ENCODE assay signal across 22 cellular contexts in genomic region chr5:150312518-150312917, GRCh38. TPM values are rescaled to one million over a fixed set of nuclear protein-coding genes. Genes with fewer than 3 reads are reported as not detected.
DNase-seq lines count a peak whose midpoint lies in the region; ATAC-seq, FAIRE-seq and TF ChIP-seq lines count a peak whose summit lies in the region.
"Had no signal": no experiment of that assay in that cellular context is flagged by ENCODE, and none has a peak within 500 bp of the region (broad histone marks: within the 10 kb centered on the region; RNA-seq: fewer than 3 reads in every experiment).

No MANE protein-coding gene starts in this region.

- H3K9me2 ChIP-seq in neural cell (ENCODE audit: insufficient read depth, low read length) (no peaks in the 10 kb centered on the region), MM.1S (replicated peaks; ENCODE audit: insufficient read depth, low read length) (no peaks in the 10 kb centered on the region)

- no peak overlapping the region for H3K9ac ChIP-seq in astrocyte (ENCODE audit: low read length)
- peak overlapping the region; percentile 21 for H3K9ac ChIP-seq in neural cell (ENCODE audit: low read length)
- H3K9ac ChIP-seq in MM.1S (ENCODE audit: low read length): no peak overlapping the region

- H3K4me2 ChIP-seq in astrocyte (ENCODE audit: low read length) (no peak overlapping the region), neural cell (ENCODE audit: low read length) (no peak overlapping the region), MM.1S (ENCODE audit: low read depth, low read length) (no peak overlapping the region)

- H3K36me3 ChIP-seq in astrocyte (ENCODE audit: insufficient read depth, low read length): no peaks in the 10 kb centered on the region
- no peaks in the 10 kb centered on the region for H3K36me3 ChIP-seq in neural cell (ENCODE audit: insufficient read depth, low read length)
- no peaks in the 10 kb centered on the region for H3K36me3 ChIP-seq in MM.1S (replicated peaks; ENCODE audit: insufficient read depth, low read length)
- H3K36me3 ChIP-seq: BE2C had no signal

- peak; percentile 80 for TF ChIP-seq EP300 in neural cell (conservative IDR thresholded peaks at IDR 0.05; ENCODE audit: poor library complexity, severe bottlenecking)

- peak overlapping the region; percentile 48 for H3K27ac Mint-ChIP-seq in astrocyte (ENCODE audit: unreplicated experiment)
- no peak overlapping the region for H3K27ac Mint-ChIP-seq in glutamatergic neuron (ENCODE audit: unreplicated experiment)
- H3K27ac Mint-ChIP-seq: CD4-positive, CD25-positive, alpha-beta regulatory T cell; CD8-positive, alpha-beta memory T cell; H9 had no signal

- no peak overlapping the region for H3K4me3 ChIP-seq in astrocyte (ENCODE audit: insufficient read depth, low read depth, low read length)
- peak overlapping the region; percentile 19 for H3K4me3 ChIP-seq in neural cell (ENCODE audit: low read length)
- H3K4me3 ChIP-seq in MM.1S (ENCODE audit: low read length): no peak overlapping the region
- H3K4me3 ChIP-seq: GM12878 had no signal

- no peaks in the 10 kb centered on the region for H3K9me3 ChIP-seq in astrocyte (ENCODE audit: insufficient read depth, low read depth, low read length)
- no peaks in the 10 kb centered on the region for H3K9me3 ChIP-seq in neural cell (ENCODE audit: low read length)
- H3K9me3 ChIP-seq in MM.1S (replicated peaks; ENCODE audit: insufficient read depth, low read length): no peaks in the 10 kb centered on the region
- H3K9me3 ChIP-seq: BE2C had no signal

- H3K79me2 ChIP-seq in astrocyte (ENCODE audit: insufficient read depth, low read length): no peaks in the 10 kb centered on the region
- no peaks in the 10 kb centered on the region for H3K79me2 ChIP-seq in neural cell (replicated peaks; ENCODE audit: insufficient read depth, low read length)
- no peaks in the 10 kb centered on the region for H3K79me2 ChIP-seq in MM.1S (ENCODE audit: low read length)

- no peaks in the 10 kb centered on the region for H3K27me3 ChIP-seq in astrocyte (ENCODE audit: insufficient read depth, low read length)
- H3K27me3 ChIP-seq in neural cell (ENCODE audit: insufficient read depth, low read depth, low read length): no peaks in the 10 kb centered on the region
- no peaks in the 10 kb centered on the region for H3K27me3 ChIP-seq in MM.1S (replicated peaks; ENCODE audit: insufficient read depth, low read length)
- H3K27me3 ChIP-seq: BE2C had no signal

- H2AFZ ChIP-seq in astrocyte (ENCODE audit: low read depth, low read length) (no peak overlapping the region), neural cell (ENCODE audit: low read depth, low read length) (no peak overlapping the region), MM.1S (ENCODE audit: low read length) (no peak overlapping the region)

- no peak for TF ChIP-seq RAD21 in neural cell (conservative IDR thresholded peaks at IDR 0.05)

- H3K36me3 Mint-ChIP-seq in astrocyte (ENCODE audit: low read depth, unreplicated experiment) (no peaks in the 10 kb centered on the region), glutamatergic neuron (ENCODE audit: unreplicated experiment) (no peaks in the 10 kb centered on the region)
- H3K36me3 Mint-ChIP-seq: CD4-positive, CD25-positive, alpha-beta regulatory T cell; CD8-positive, alpha-beta memory T cell had no signal

- H3K9me3 Mint-ChIP-seq in astrocyte (ENCODE audit: unreplicated experiment) (peaks cover 2% of the 10 kb centered on the region), glutamatergic neuron (ENCODE audit: unreplicated experiment) (peaks cover 5% of the 10 kb centered on the region)
- H3K9me3 Mint-ChIP-seq: CD4-positive, CD25-positive, alpha-beta regulatory T cell; CD8-positive, alpha-beta memory T cell; H9 had no signal

- H3K4me1 Mint-ChIP-seq in astrocyte (ENCODE audit: low read depth, unreplicated experiment): peaks cover 30% of the 10 kb centered on the region
- H3K4me1 Mint-ChIP-seq in glutamatergic neuron (ENCODE audit: low read depth, unreplicated experiment): peaks cover 29% of the 10 kb centered on the region
- H3K4me1 Mint-ChIP-seq: CD4-positive, CD25-positive, alpha-beta regulatory T cell; CD8-positive, alpha-beta memory T cell had no signal

- H4K20me1 ChIP-seq in astrocyte (ENCODE audit: insufficient read depth, low read length) (no peaks in the 10 kb centered on the region), neural cell (ENCODE audit: insufficient read depth) (no peaks in the 10 kb centered on the region), MM.1S (ENCODE audit: insufficient read depth, low read length) (no peaks in the 10 kb centered on the region)

- H3K4me1 ChIP-seq in astrocyte (ENCODE audit: insufficient read depth, low read length): peaks cover 10% of the 10 kb centered on the region
- H3K4me1 ChIP-seq in MM.1S (ENCODE audit: low read length): peaks cover 19% of the 10 kb centered on the region

- TF ChIP-seq CTCF in astrocyte (IDR thresholded peaks at IDR 0.05; ENCODE audit: insufficient read depth, low read depth, low read length) (no peak), glutamatergic neuron (IDR thresholded peaks at IDR 0.05; ENCODE audit: partially characterized antibody, unreplicated experiment) (no peak), neural cell (IDR thresholded peaks at IDR 0.05; ENCODE audit: poor library complexity, severe bottlenecking) (no peak), MM.1S (IDR thresholded peaks at IDR 0.05; ENCODE audit: low read length) (no peak)

- H3F3A ChIP-seq in neural cell (ENCODE audit: insufficient read depth, low read length, poor library complexity, severe bottlenecking): peaks cover 15% of the 10 kb centered on the region
- H3F3A ChIP-seq in MM.1S (ENCODE audit: insufficient read depth, low read length): no peaks in the 10 kb centered on the region

- ATAC-seq in HG02798 (IDR thresholded peaks at IDR 0.05; ENCODE audit: poor library complexity, unreplicated experiment): no peak
- ATAC-seq: GM12878 had no signal

- FAIRE-seq in astrocyte (lab: Jason Lieb, UNC): no peak
- FAIRE-seq in urothelium cell line (lab: Jason Lieb, UNC): peak; percentile 35
- FAIRE-seq: A204.1, GM12878, H1 had no signal

- DNase-seq in astrocyte (ENCODE audit: low read depth) (no peak), glutamatergic neuron (no peak), urothelium cell line (ENCODE audit: low spot score) (no peak), dedifferentiated amniotic fluid mesenchymal stem cell (ENCODE audit: extremely low spot score) (no peak), MM.1S (no peak)
- DNase-seq: ACHN; BE2C; C1 segment of cervical spinal cord; CD4-positive, CD25-positive, alpha-beta regulatory T cell; CD8-positive, alpha-beta memory T cell; COR-L47; DMS 273 treated with DMSO at 0.1 percent for 48 hours; DMS53; DND-41; EL; H9 had no signal

- H3K27me3 Mint-ChIP-seq in astrocyte (ENCODE audit: low read depth, unreplicated experiment) (peaks cover 7% of the 10 kb centered on the region), glutamatergic neuron (ENCODE audit: unreplicated experiment) (peaks cover 3% of the 10 kb centered on the region)

- H3K4me3 Mint-ChIP-seq in astrocyte (ENCODE audit: unreplicated experiment) (no peak overlapping the region), glutamatergic neuron (ENCODE audit: unreplicated experiment) (peak overlapping the region; percentile 20)
- H3K4me3 Mint-ChIP-seq: CD4-positive, CD25-positive, alpha-beta regulatory T cell; CD8-positive, alpha-beta memory T cell; H9 had no signal

- H3K27ac ChIP-seq in astrocyte (ENCODE audit: low read depth, low read length) (no peak overlapping the region), neural cell (ENCODE audit: low read length) (peak overlapping the region; percentile 75), MM.1S (ENCODE audit: low read length) (no peak overlapping the region)

TF ChIP-seq in neural cell, 6 proteins besides CTCF, POLR2A, EP300 and RAD21:
- no peak for TF ChIP-seq MXI1 (conservative IDR thresholded peaks at IDR 0.05; ENCODE audit: poor library complexity, severe bottlenecking)
- no peak for TF ChIP-seq TAF1 (IDR thresholded peaks at IDR 0.05; ENCODE audit: low read depth)
- TF ChIP-seq EZH2 (IDR thresholded peaks at IDR 0.05; ENCODE audit: borderline replicate concordance, insufficient read depth, low read length, poor library complexity, severe bottlenecking): no peak
- TF ChIP-seq POLR2AphosphoS5 (IDR thresholded peaks at IDR 0.05): peak; percentile 64
TF ChIP-seq in neural cell: peak in this region for 1.

RNA-seq across cellular contexts. Expression of gene ARSI, which starts 9.8 kb away (rescaled TPM):
- total RNA-seq in astrocyte (21.4 and 23.0 TPM in 2 replicates), glutamatergic neuron (ENCODE audit: unreplicated experiment) (not detected)
- not detected in 2 replicates for polyA plus RNA-seq in neural cell
- not detected in 2 replicates for polyA minus RNA-seq in neural cell
- total RNA-seq: CD4-positive, CD25-positive, alpha-beta regulatory T cell; CD8-positive, alpha-beta memory T cell; GM12878; HT-29 had no signal
- polyA plus RNA-seq: CD4-positive, CD25-positive, alpha-beta regulatory T cell; CD8-positive, alpha-beta memory T cell; GM12878 had no signal

RNA-seq across cellular contexts. Expression of gene CAMK2A, which starts 22.9 kb away (rescaled TPM):
- total RNA-seq in astrocyte: 1.2 and 1.6 TPM in 2 replicates
- 1.1 TPM for total RNA-seq in glutamatergic neuron (ENCODE audit: unreplicated experiment)
- 61.7 and 73.9 TPM in 2 replicates for polyA plus RNA-seq in neural cell
- polyA minus RNA-seq in neural cell: 103 and 134 TPM in 2 replicates
- total RNA-seq: CD4-positive, CD25-positive, alpha-beta regulatory T cell; CD8-positive, alpha-beta memory T cell; HT-29 had no signal
- polyA plus RNA-seq: CD4-positive, CD25-positive, alpha-beta regulatory T cell; CD8-positive, alpha-beta memory T cell; GM12878 had no signal

RNA-seq across cellular contexts. Expression of gene TCOF1, which starts 45.0 kb away (rescaled TPM):
- total RNA-seq in astrocyte: 36.1 and 47.5 TPM in 2 replicates
- 39.7 TPM for total RNA-seq in glutamatergic neuron (ENCODE audit: unreplicated experiment)
- polyA plus RNA-seq in neural cell: 6.5 and 8.5 TPM in 2 replicates
- 16.3 and 18.1 TPM in 2 replicates for polyA minus RNA-seq in neural cell

Comparison
In these comparisons a context has a peak if more than half of its experiments do, and no peak if none do; other contexts are left out.
1. RNA of gene ARSI, which starts 9.8 kb away (total RNA-seq): 21.4 to 23.0 TPM in astrocyte; not detected in glutamatergic neuron (single experiment); every median in the first group is over 10 times any median in the second.